ENCODE assay signal across 16 cellular contexts in genomic region chr10:78260675-78261074, GRCh38.
"Had no signal": no experiment of that assay in that cellular context is flagged by ENCODE, and none has a peak within 500 bp of the region (broad histone marks: within the 10 kb centered on the region; RNA-seq: fewer than 3 reads in every experiment).

No MANE protein-coding gene starts in this region.

- H3K4me1 ChIP-seq: psoas muscle, right lobe of liver, SJCRH30 had no signal

- H3K4me3 Mint-ChIP-seq: activated B cell treated with CpG ODN at 0.5 μM for 24 hours; activated T-helper 17 cell treated with anti-CD3 and anti-CD28 coated beads, Interleukin-2, amount 50 U/mL, for 72 hours; endodermal cell; nephron progenitor cell; T-helper 2 cell treated with Interferon-gamma antibody and Interleukin-4, amounts not matched to agents 5 μg/mL and 100 μg/mL, for 36 hours had no signal

- ATAC-seq: activated T-helper 17 cell treated with anti-CD3 and anti-CD28 coated beads, Interleukin-2, amount 50 U/mL, for 72 hours; gastroesophageal sphincter; left lobe of liver; psoas muscle; right lobe of liver had no signal

- H3K27ac ChIP-seq: ascending aorta, dorsolateral prefrontal cortex, gastroesophageal sphincter, psoas muscle, right lobe of liver, SJCRH30, upper lobe of left lung had no signal

- H3K4me1 Mint-ChIP-seq: activated B cell treated with CpG ODN at 0.5 μM for 24 hours; activated T-helper 17 cell treated with anti-CD3 and anti-CD28 coated beads, Interleukin-2, amount 50 U/mL, for 72 hours had no signal

- H3K4me3 ChIP-seq: ascending aorta, dorsolateral prefrontal cortex, gastroesophageal sphincter, psoas muscle, right lobe of liver, SJCRH30, upper lobe of left lung had no signal

- DNase-seq: activated B cell treated with CpG ODN at 0.5 μM for 24 hours; activated naive CD4-positive, alpha-beta T cell treated with Interleukin-2 at 50 U/mL for 16 hours; dorsolateral prefrontal cortex; endodermal cell; nephron progenitor cell; psoas muscle; right lobe of liver; SJCRH30; substantia nigra; SW 1271; upper lobe of left lung had no signal

- H3K9me3 ChIP-seq: ascending aorta, gastroesophageal sphincter, psoas muscle, right lobe of liver, SJCRH30, upper lobe of left lung had no signal

- H3K9me3 Mint-ChIP-seq: activated B cell treated with CpG ODN at 0.5 μM for 24 hours; activated T-helper 17 cell treated with anti-CD3 and anti-CD28 coated beads, Interleukin-2, amount 50 U/mL, for 72 hours; endodermal cell; T-helper 2 cell treated with Interferon-gamma antibody and Interleukin-4, amounts not matched to agents 5 μg/mL and 100 μg/mL, for 36 hours had no signal

- H3K36me3 ChIP-seq: ascending aorta, gastroesophageal sphincter, right lobe of liver, SJCRH30, upper lobe of left lung had no signal

- H3K27ac Mint-ChIP-seq: activated B cell treated with CpG ODN at 0.5 μM for 24 hours; activated T-helper 17 cell treated with anti-CD3 and anti-CD28 coated beads, Interleukin-2, amount 50 U/mL, for 72 hours; endodermal cell; nephron progenitor cell; T-helper 2 cell treated with Interferon-gamma antibody and Interleukin-4, amounts not matched to agents 5 μg/mL and 100 μg/mL, for 36 hours had no signal

- H3K27me3 ChIP-seq: ascending aorta, dorsolateral prefrontal cortex, gastroesophageal sphincter, right lobe of liver, SJCRH30, upper lobe of left lung had no signal
